In the genomic region with DNA sequence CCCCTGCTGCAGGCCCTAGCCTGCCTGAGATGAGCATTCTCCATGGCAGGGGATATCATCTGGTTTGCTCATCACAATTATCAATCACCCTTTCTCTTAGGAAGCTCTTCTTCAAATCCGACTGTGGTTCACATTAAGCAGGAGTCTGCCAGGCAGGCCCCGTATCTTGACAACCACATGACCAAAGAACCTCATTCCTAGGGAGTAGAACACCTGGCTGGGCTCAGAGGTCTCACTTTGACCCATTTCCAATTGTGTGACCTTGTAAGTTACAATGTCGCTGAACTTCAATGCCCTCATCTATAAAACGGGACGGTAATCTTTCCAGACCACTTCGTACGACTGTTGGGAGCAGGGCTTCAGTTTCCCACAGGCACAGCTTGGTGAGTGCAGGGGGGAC, we compare ENCODE assay signal across 27 cellular contexts.
"Had no signal": no experiment of that assay in that cellular context is flagged by ENCODE, and none has a peak within 500 bp of the region (broad histone marks: within the 10 kb centered on the region; RNA-seq: fewer than 3 reads in every experiment).

No MANE protein-coding gene starts in this region.

- H3K27ac ChIP-seq: ascending aorta, brain microvascular endothelial cell, Peyer's patch, RWPE1, SJSA1 had no signal

- H3K9me3 ChIP-seq: ascending aorta, Peyer's patch, SJSA1 had no signal

- H3K27ac Mint-ChIP-seq: activated CD8-positive, alpha-beta T cell treated with anti-CD3 and anti-CD28 coated beads for 36 hours; activated naive CD4-positive, alpha-beta T cell treated with anti-CD3 and anti-CD28 coated beads, Interleukin-2, amount 50 U/mL, for 72 hours; activated naive CD8-positive, alpha-beta T cell treated with anti-CD3 and anti-CD28 coated beads, Interleukin-2, amount 50 U/mL, for 24 hours; activated T-cell treated with anti-CD3 and anti-CD28 coated beads, Interleukin-2, amount 50 U/mL, for 72 hours; activated T-helper 2 cell treated with anti-CD3 and anti-CD28 coated beads, Interferon-gamma antibody, Interleukin-2, Interleukin-4, amounts not matched to agents 10 μg/mL and 5 μg/mL and 100 μg/mL, durations not matched to agents 14 hours and 24 hours and 36 hours; IgD-negative memory B cell; T-helper 1 cell treated with Interleukin-12 subunit alpha and Interleukin-12 subunit beta and Interleukin-4 antibody, amounts not matched to agents 30 μg/mL and 1 μg/mL, for 36 hours had no signal

- H3K36me3 Mint-ChIP-seq: activated naive CD4-positive, alpha-beta T cell treated with anti-CD3 and anti-CD28 coated beads, Interleukin-2, amount 50 U/mL, for 72 hours; IgD-negative memory B cell had no signal

- H3K4me1 ChIP-seq: ascending aorta, Peyer's patch, SJSA1 had no signal

- ATAC-seq: activated CD4-positive, CD25-positive, alpha-beta regulatory T cell treated with anti-CD3 and anti-CD28 coated beads, Interleukin-2, amount 50 U/mL, for 24 hours; activated CD8-positive, alpha-beta T cell treated with anti-CD3 and anti-CD28 coated beads for 36 hours; activated naive CD4-positive, alpha-beta T cell treated with anti-CD3 and anti-CD28 coated beads, Interleukin-2, amount 50 U/mL, for 72 hours; activated naive CD8-positive, alpha-beta T cell treated with anti-CD3 and anti-CD28 coated beads, Interleukin-2, amount 50 U/mL, for 24 hours; activated T-cell treated with anti-CD3 and anti-CD28 coated beads, Interleukin-2, amount 50 U/mL, for 72 hours; SK-N-SH treated with all-trans-retinoic acid at 6 μM for 48 hours had no signal

- DNase-seq: activated CD4-positive, alpha-beta T cell treated with anti-CD3 and anti-CD28 coated beads for 4 hours; activated CD8-positive, alpha-beta memory T cell treated with anti-CD3 and anti-CD28 coated beads, Interleukin-2, amount 50 U/mL, for 4 hours; activated CD8-positive, alpha-beta T cell treated with anti-CD3 and anti-CD28 coated beads for 36 hours; activated naive CD4-positive, alpha-beta T cell; activated naive CD8-positive, alpha-beta T cell treated with anti-CD3 and anti-CD28 coated beads, Interleukin-2, amount 50 U/mL, for 24 hours; activated T-cell treated with anti-CD3 and anti-CD28 coated beads, Interleukin-2, amount 50 U/mL, for 72 hours; amniotic stem cell; brain microvascular endothelial cell; NCI-H1048; NCI-H187 treated with DMSO at 0.1 percent for 48 hours; NCI-H2107; NCI-H2171 treated with DMSO at 0.1 percent for 48 hours; NCI-H226; NCI-H526; NCI-H82; NK-92 treated with Interleukin-12 subunit alpha and Interleukin-12 subunit beta, amount 100 ng/mL, for 24 hours; SHP77 had no signal

- H3K4me1 Mint-ChIP-seq: activated naive CD8-positive, alpha-beta T cell treated with anti-CD3 and anti-CD28 coated beads, Interleukin-2, amount 50 U/mL, for 24 hours; IgD-negative memory B cell had no signal

- H3K4me3 Mint-ChIP-seq: activated CD8-positive, alpha-beta T cell treated with anti-CD3 and anti-CD28 coated beads for 36 hours; activated naive CD8-positive, alpha-beta T cell treated with anti-CD3 and anti-CD28 coated beads, Interleukin-2, amount 50 U/mL, for 24 hours; activated T-cell treated with anti-CD3 and anti-CD28 coated beads, Interleukin-2, amount 50 U/mL, for 72 hours; IgD-negative memory B cell; T-helper 1 cell treated with Interleukin-12 subunit alpha and Interleukin-12 subunit beta and Interleukin-4 antibody, amounts not matched to agents 30 μg/mL and 1 μg/mL, for 36 hours had no signal

- H3K36me3 ChIP-seq: ascending aorta, brain microvascular endothelial cell, Peyer's patch, SJSA1 had no signal

- H3K27me3 Mint-ChIP-seq: activated naive CD8-positive, alpha-beta T cell treated with anti-CD3 and anti-CD28 coated beads, Interleukin-2, amount 50 U/mL, for 24 hours had no signal

- H3K9me3 Mint-ChIP-seq: activated CD8-positive, alpha-beta T cell treated with anti-CD3 and anti-CD28 coated beads for 36 hours; activated naive CD4-positive, alpha-beta T cell treated with anti-CD3 and anti-CD28 coated beads, Interleukin-2, amount 50 U/mL, for 72 hours; activated naive CD8-positive, alpha-beta T cell treated with anti-CD3 and anti-CD28 coated beads, Interleukin-2, amount 50 U/mL, for 24 hours; activated T-cell treated with anti-CD3 and anti-CD28 coated beads, Interleukin-2, amount 50 U/mL, for 72 hours; activated T-helper 2 cell treated with anti-CD3 and anti-CD28 coated beads, Interferon-gamma antibody, Interleukin-2, Interleukin-4, amounts not matched to agents 10 μg/mL and 5 μg/mL and 100 μg/mL, durations not matched to agents 14 hours and 24 hours and 36 hours; IgD-negative memory B cell; T-helper 1 cell treated with Interleukin-12 subunit alpha and Interleukin-12 subunit beta and Interleukin-4 antibody, amounts not matched to agents 30 μg/mL and 1 μg/mL, for 36 hours had no signal

- H3K4me3 ChIP-seq: ascending aorta, Peyer's patch, SJSA1 had no signal

- H3K27me3 ChIP-seq: ascending aorta, Peyer's patch had no signal
